17 cellular contexts compared by ENCODE assay signal in genomic region chr10:69352569-69353264, GRCh38.
DNase-seq lines count a peak whose midpoint lies in the region; ATAC-seq and TF ChIP-seq lines count a peak whose summit lies in the region.
"Had no signal": no experiment of that assay in that cellular context is flagged by ENCODE, and none has a peak within 500 bp of the region (broad histone marks: within the 10 kb centered on the region; RNA-seq: fewer than 3 reads in every experiment).

No MANE protein-coding gene starts in this region.

- no peak for TF ChIP-seq CTCF in AG04449 (IDR thresholded peaks at IDR 0.05; ENCODE audit: insufficient read depth, low read length, missing control alignments)
- no peak for TF ChIP-seq CTCF in brain microvascular endothelial cell (IDR thresholded peaks at IDR 0.05; ENCODE audit: low read depth, low read length, missing control alignments)

- ATAC-seq in HG02970 (IDR thresholded peaks at IDR 0.05; ENCODE audit: low FRiP score, unreplicated experiment), result no peak
- ATAC-seq in GM18858 (IDR thresholded peaks at IDR 0.05; ENCODE audit: unreplicated experiment), result no peak
- no peak for ATAC-seq in HG02678 (IDR thresholded peaks at IDR 0.05; ENCODE audit: unreplicated experiment)
- ATAC-seq: heart left ventricle, pancreas had no signal

- CTCF ChIA-PET in AG04449 (lab: Yijun Ruan, JAX), result interaction anchor here (2.6 kb wide), 1 partner anchor 11 kb away, joined by 7 read pairs; no protein-coding TSS in a partner anchor

- peak overlapping the region; percentile 74 for H3K27ac ChIP-seq in brain microvascular endothelial cell
- H3K27ac ChIP-seq: dorsolateral prefrontal cortex, heart left ventricle, pancreas, vagina had no signal

- H3K27me3 ChIP-seq in brain microvascular endothelial cell (replicated peaks), result no peaks in the 10 kb centered on the region
- H3K27me3 ChIP-seq: heart left ventricle, pancreas, vagina had no signal

- H3K4me3 ChIP-seq in AG04449 (ENCODE audit: low read depth, low read length) (no peak overlapping the region), brain microvascular endothelial cell (ENCODE audit: low read depth, low read length) (no peak overlapping the region)
- H3K4me3 ChIP-seq: dorsolateral prefrontal cortex, heart left ventricle, lung, pancreas, vagina had no signal

- in situ Hi-C loops in brain microvascular endothelial cell (cut with HindIII; ENCODE audit: low pct_ligation_motif_present, low sequenced_read_pairs), result no loop called here

- H3K36me3 ChIP-seq in brain microvascular endothelial cell (replicated peaks), result no peaks in the 10 kb centered on the region
- H3K36me3 ChIP-seq: pancreas, vagina had no signal

- POLR2A ChIA-PET in AG04449 (lab: Yijun Ruan, JAX), result no interaction called here

- DNase-seq in AG04449 (ENCODE audit: low read depth, low spot score), result peak; percentile 41
- DNase-seq in HT1080 (ENCODE audit: low read depth), result peak; percentile 81
- peak; percentile 47 for DNase-seq in brain microvascular endothelial cell
- DNase-seq in kidney tubule cell (ENCODE audit: low spot score), result peak; percentile 16
- no peak for DNase-seq in NCI-H1694 treated with DMSO at 0.1 percent for 48 hours (lab: John Stamatoyannopoulos, UW)
- DNase-seq: activated naive CD8-positive, alpha-beta T cell treated with anti-CD3 and anti-CD28 coated beads for 36 hours; DMS79 treated with DMSO at 0.1 percent for 48 hours; dorsolateral prefrontal cortex; NCI-H510A treated with DMSO at 0.1 percent for 48 hours; pancreas; RPMI8226 had no signal
